Comparison of ENCODE assay signal across 9 cellular contexts in the genomic region with DNA sequence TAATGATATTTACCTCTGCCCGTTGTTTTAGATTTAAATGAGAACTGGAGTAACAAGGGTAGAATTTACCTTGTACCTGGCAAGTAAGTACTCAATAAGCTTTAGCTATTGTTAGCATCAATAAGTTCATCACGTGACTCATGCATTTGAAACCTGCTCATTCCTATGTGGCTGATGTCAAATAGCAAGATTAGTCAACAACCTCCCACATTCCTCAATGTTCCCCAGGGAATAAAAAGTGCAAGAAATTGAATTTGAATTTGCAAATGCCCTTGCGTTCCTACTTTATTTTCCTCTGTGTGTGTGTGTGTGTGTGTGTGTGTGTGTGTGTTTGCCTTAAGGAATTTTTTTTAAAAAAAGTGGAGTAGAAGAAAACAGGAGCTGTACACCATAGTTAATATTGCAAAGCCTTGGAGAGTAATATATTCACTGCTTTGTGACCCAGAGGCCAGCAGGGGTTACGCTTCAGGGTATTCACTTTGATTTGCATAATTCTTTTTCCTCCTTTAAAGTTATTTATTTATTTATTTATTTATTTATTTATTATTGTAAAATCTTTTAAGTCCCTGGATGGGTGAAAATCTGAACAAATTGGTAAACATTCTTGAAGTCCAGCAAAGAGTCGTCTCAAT. TPM values are rescaled to one million over a fixed set of nuclear protein-coding genes. Genes with fewer than 3 reads are reported as not detected.
A peak's percentile ranks its signal among the peaks of the same experiment; 100 is the strongest.
DNase-seq lines count a peak whose midpoint lies in the region; ATAC-seq and TF ChIP-seq lines count a peak whose summit lies in the region.
"Had no signal": no experiment of that assay in that cellular context is flagged by ENCODE, and none has a peak within 500 bp of the region (broad histone marks: within the 10 kb centered on the region; RNA-seq: fewer than 3 reads in every experiment).

No MANE protein-coding gene starts in this region.

- no peaks in the 10 kb centered on the region for H3K36me3 ChIP-seq in left ventricle myocardium inferior
- H3K36me3 ChIP-seq in iPS-20b (ENCODE audit: insufficient read depth, low read depth, low read length) = no peaks in the 10 kb centered on the region
- H3K36me3 ChIP-seq in tibial artery = no peaks in the 10 kb centered on the region

- ATAC-seq in left cardiac atrium = no peak
- no peak for ATAC-seq in GM18502 (IDR thresholded peaks at IDR 0.05; ENCODE audit: poor library complexity, unreplicated experiment)
- no peak for ATAC-seq in HG03159 (IDR thresholded peaks at IDR 0.05; ENCODE audit: unreplicated experiment)
- ATAC-seq in left lobe of liver = no peak

- intact Hi-C loops in left ventricle myocardium inferior (cut with micrococcal nuclease) (no loop called here), left cardiac atrium (cut with DNase I) (no loop called here), tibial artery (cut with DNase I; ENCODE audit: low total_unique reads) (no loop called here)

- no peaks in the 10 kb centered on the region for H3K27me3 ChIP-seq in left ventricle myocardium inferior (ENCODE audit: low read depth)
- no peaks in the 10 kb centered on the region for H3K27me3 ChIP-seq in iPS-20b (ENCODE audit: insufficient read depth, low read length)
- H3K27me3 ChIP-seq in tibial artery = no peaks in the 10 kb centered on the region

- peak overlapping the region; percentile 61; the same call in 1 of the 2 replicates for H3K9ac ChIP-seq in iPS-20b (ENCODE audit: low read depth, low read length)

- in situ Hi-C loops in astrocyte of the cerebellum (cut with HindIII; ENCODE audit: low sequenced_read_pairs) = no loop called here

- no peak for TF ChIP-seq CTCF in left ventricle myocardium inferior (IDR thresholded peaks at IDR 0.05; ENCODE audit: borderline replicate concordance)
- no peak for TF ChIP-seq CTCF in astrocyte of the cerebellum (IDR thresholded peaks at IDR 0.05; ENCODE audit: low read depth, low read length, missing control alignments)
- TF ChIP-seq CTCF in tibial artery (IDR thresholded peaks at IDR 0.05) = no peak

- H3K4me1 ChIP-seq in left ventricle myocardium inferior (peaks cover 24% of the 10 kb centered on the region), iPS-20b (ENCODE audit: insufficient read depth, low read length) (peaks cover 25% of the 10 kb centered on the region), tibial artery (peaks cover 0 to 29% (median 6%) of the 10 kb centered on the region in 4 donors)

- DNase-seq in left ventricle myocardium inferior = no peak
- no peak for DNase-seq in left cardiac atrium
- peak; percentile 79 for DNase-seq in astrocyte of the cerebellum (ENCODE audit: low read depth)
- DNase-seq in tibial artery = no peak
- DNase-seq in left lobe of liver (ENCODE audit: low spot score) = no peak
- DNase-seq: NCI-H1694 treated with DMSO at 0.1 percent for 48 hours had no signal

- peak overlapping the region; percentile 80 for H3K27ac ChIP-seq in left ventricle myocardium inferior (replicated peaks)
- peak overlapping the region; percentile 43 for H3K27ac ChIP-seq in iPS-20b (ENCODE audit: low read length)
- peak overlapping the region; percentile 31 to 60 for H3K27ac ChIP-seq in tibial artery

- no peak overlapping the region for H3K4me3 ChIP-seq in left ventricle myocardium inferior
- H3K4me3 ChIP-seq in astrocyte of the cerebellum (ENCODE audit: low read depth, low read length) = no peak overlapping the region
- peak overlapping the region; percentile 43; the same call in 1 of the 2 replicates for H3K4me3 ChIP-seq in iPS-20b (ENCODE audit: low read length)
- no peak overlapping the region for H3K4me3 ChIP-seq in tibial artery

- H3K9me3 ChIP-seq in left ventricle myocardium inferior (replicated peaks) = no peaks in the 10 kb centered on the region
- H3K9me3 ChIP-seq in iPS-20b (ENCODE audit: insufficient read depth, low read depth, low read length) = no peaks in the 10 kb centered on the region
- no peaks in the 10 kb centered on the region for H3K9me3 ChIP-seq in tibial artery

RNA-seq across cellular contexts. Expression of gene DNAH7, which starts 43.9 kb away (rescaled TPM):
- total RNA-seq in left ventricle myocardium inferior (0.11 TPM), left cardiac atrium (under 1 TPM; 0.44 to 0.50 TPM), left lobe of liver (0.35 TPM)

RNA-seq across cellular contexts. Expression of gene STK17B, which starts 58.9 kb away (rescaled TPM):
- total RNA-seq in left ventricle myocardium inferior (4.9 TPM), left cardiac atrium (10 to 100 TPM; 11.2 to 11.5 TPM), left lobe of liver (1.5 TPM)
